18 cellular contexts compared by ENCODE assay signal in genomic region chr17:48059125-48059668, GRCh38. TPM values are rescaled to one million over a fixed set of nuclear protein-coding genes. Genes with fewer than 3 reads are reported as not detected.
DNase-seq lines count a peak whose midpoint lies in the region; ATAC-seq, FAIRE-seq and TF ChIP-seq lines count a peak whose summit lies in the region.
"Had no signal": no experiment of that assay in that cellular context is flagged by ENCODE, and none has a peak within 500 bp of the region (broad histone marks: within the 10 kb centered on the region; RNA-seq: fewer than 3 reads in every experiment).

No MANE protein-coding gene starts in this region.

- H3K4me2 ChIP-seq in GM23338 (no peak overlapping the region), GM12878 (ENCODE audit: control insufficient read depth, insufficient read depth) (no peak overlapping the region)
- H3K4me2 ChIP-seq: BLaER1 had no signal

- TF ChIP-seq POLR2A in GM12878 (IDR thresholded peaks at IDR 0.05; ENCODE audit: low read depth, low read length), result peak; percentile 33; the same call in 1 of the 2 replicates

- TF ChIP-seq RAD21 in GM12878 (IDR thresholded peaks at IDR 0.05; ENCODE audit: insufficient read depth, low read depth, low read length), result no peak

- no TSS peak for BruUV-seq in Caco-2 (replicated peaks; lab: Mats Ljungman, UMichigan)
- TSS peak; percentile 38 for BruUV-seq in GM12878 (replicated peaks; lab: Mats Ljungman, UMichigan)

- TF ChIP-seq EP300 in GM12878 (IDR thresholded peaks at IDR 0.05; ENCODE audit: borderline replicate concordance in 1 of 2, control insufficient read depth in 1 of 2, low read depth in 2 of 2, low read length in 2 of 2), result no peak

- FAIRE-seq in GM12878 (lab: Jason Lieb, UNC), result no peak

- no peak for TF ChIP-seq CTCF in Caco-2 (IDR thresholded peaks at IDR 0.05; ENCODE audit: insufficient read depth in 1 of 2, low read depth in 1 of 2, low read length in 1 of 2, severe bottlenecking in 1 of 2, unreplicated experiment in 1 of 2)
- no peak for TF ChIP-seq CTCF in GM23338 (conservative IDR thresholded peaks at IDR 0.05; ENCODE audit: low read depth in 2 of 2)
- TF ChIP-seq CTCF in GM12878 (IDR thresholded peaks at IDR 0.05 in 2 of 3, conservative IDR thresholded peaks at IDR 0.05 in 1 of 3; ENCODE audit: control insufficient read depth in 2 of 3, extremely low read depth in 1 of 3, insufficient read depth in 1 of 3, low read depth in 3 of 3, low read length in 3 of 3), result no peak
- TF ChIP-seq CTCF in osteocyte (IDR thresholded peaks at IDR 0.05), result no peak

- H2AFZ ChIP-seq in GM23338 (no peak overlapping the region), GM12878 (ENCODE audit: control insufficient read depth, low read depth, low read length) (no peak overlapping the region)

- ATAC-seq in GM23338 (no peak), GM12878 (no peak)
- ATAC-seq: left cardiac atrium had no signal

- CTCF ChIA-PET in Caco-2 (lab: Charles Lee) (interaction anchor here (1.2 to 2.3 kb wide), 4 partner anchors 9 to 88 kb away, joined by 3 to 17 read pairs (median 8); partner anchors contain the start of genes CDK5RAP3 and NFE2L1), GM12878 (lab: Yijun Ruan, JAX) (interaction anchor here (1.3 to 7.2 kb wide), 4 partner anchors 9 to 33 kb away, joined by 5 to 43 read pairs (median 21); no protein-coding TSS in a partner anchor)

- H3K4me1 Mint-ChIP-seq in Caco-2 (ENCODE audit: low read depth, unreplicated experiment) (peaks cover 38% of the 10 kb centered on the region), GM23338 (peaks cover 53% of the 10 kb centered on the region), osteocyte (ENCODE audit: unreplicated experiment) (peaks cover 31% of the 10 kb centered on the region)

- RAD21 ChIA-PET in GM12878 (lab: Charles Lee; ENCODE audit: unreplicated experiment), result interaction anchor here (5.7 kb wide), 1 partner anchor 33 kb away, joined by 32 read pairs; no protein-coding TSS in a partner anchor

- H3K36me3 Mint-ChIP-seq in Caco-2 (ENCODE audit: insufficient read depth, unreplicated experiment) (peaks cover 94% of the 10 kb centered on the region), GM23338 (ENCODE audit: low read depth) (peaks cover 88% of the 10 kb centered on the region), osteocyte (ENCODE audit: unreplicated experiment) (peaks cover 54% of the 10 kb centered on the region)

- H3K9ac ChIP-seq in GM12878 (ENCODE audit: control insufficient read depth, insufficient read depth, low read length), result no peak overlapping the region
- H3K9ac ChIP-seq: BLaER1 had no signal

- H3K4me3 Mint-ChIP-seq in Caco-2 (ENCODE audit: unreplicated experiment), result no peak overlapping the region
- peak overlapping the region; percentile 39; the same call in 1 of the 3 replicates for H3K4me3 Mint-ChIP-seq in GM23338
- H3K4me3 Mint-ChIP-seq in osteocyte (ENCODE audit: unreplicated experiment), result no peak overlapping the region

- H3K27me3 ChIP-seq in Caco-2 (replicated peaks; ENCODE audit: control insufficient read depth, insufficient read depth, low read length), result no peaks in the 10 kb centered on the region
- no peaks in the 10 kb centered on the region for H3K27me3 ChIP-seq in GM23338 (ENCODE audit: insufficient read depth)
- H3K27me3 ChIP-seq in GM12878 (replicated peaks in 1 of 2; ENCODE audit: control insufficient read depth in 2 of 2, insufficient read depth in 2 of 2, low read length in 1 of 2), result no peaks in the 10 kb centered on the region
- H3K27me3 ChIP-seq: BLaER1, right atrium auricular region had no signal

- H3K9me3 ChIP-seq in Caco-2 (no peaks in the 10 kb centered on the region), GM12878 (replicated peaks; ENCODE audit: control insufficient read depth, insufficient read depth, low read length) (no peaks in the 10 kb centered on the region)
- H3K9me3 ChIP-seq: BLaER1, right atrium auricular region had no signal

- POLR2A ChIA-PET in Caco-2 (lab: Charles Lee), result interaction anchor here (4.2 kb wide), 1 partner anchor 11 kb away, joined by 27 read pairs; the partner anchor contains the start of gene NFE2L1
- POLR2A ChIA-PET in GM12878 (lab: Charles Lee), result interaction anchor here (1.6 to 2.2 kb wide), 2 partner anchors 10 to 32 kb away, joined by 3 to 15 read pairs; partner anchors contain the start of gene NFE2L1

- H3K36me3 ChIP-seq in Caco-2 (ENCODE audit: control insufficient read depth, insufficient read depth, low read length) (peaks cover 25% of the 10 kb centered on the region), GM23338 (ENCODE audit: insufficient read depth) (peaks cover 62% of the 10 kb centered on the region), GM12878 (ENCODE audit: control insufficient read depth in 2 of 2, insufficient read depth in 2 of 2, low read length in 1 of 2) (peaks cover 37 to 48% of the 10 kb centered on the region in 2 experiments)

- intact Hi-C loops in Caco-2 (cut with micrococcal nuclease; ENCODE audit: unreplicated experiment) (no loop called here), GM12878 (cut with micrococcal nuclease; ENCODE audit: unreplicated experiment) (no loop called here)

- WGBS in GM12878 (ENCODE audit: insufficient coverage, insufficient replicate concordance, low lambda C conversion rate, missing lambda C conversion rate), result 97% methylated on average over 32 of the region's 32 CpGs

- DNase-seq in Caco-2 (no peak), GM23338 (ENCODE audit: low spot score) (no peak), GM12878 (ENCODE audit: low read depth, low spot score) (no peak), osteocyte (ENCODE audit: extremely low spot score, unreplicated experiment) (no peak), NCI-H345 (lab: John Stamatoyannopoulos, UW) (no peak), NAMALWA (ENCODE audit: low spot score) (no peak)
- no peak for DNase-seq in stimulated activated CD8-positive, alpha-beta memory T cell treated with anti-CD3 and anti-CD28 coated beads, Interleukin-4, amount 100 ng/mL, for 48 hours
- DNase-seq: DMS 273 treated with DMSO at 0.1 percent for 48 hours, erythroblast, GDM1, HCEC 1CT, Kasumi-1, left cardiac atrium, NCI-H748 treated with DMSO at 0.1 percent for 48 hours, T-helper 2 cell had no signal

- H3K27me3 Mint-ChIP-seq in Caco-2 (ENCODE audit: insufficient read depth, unreplicated experiment) (no peaks in the 10 kb centered on the region), GM23338 (ENCODE audit: insufficient read depth, low read depth, poor library complexity) (peaks cover 32% of the 10 kb centered on the region), osteocyte (ENCODE audit: unreplicated experiment) (no peaks in the 10 kb centered on the region)
- H3K27me3 Mint-ChIP-seq: brain had no signal

- H3K79me2 ChIP-seq in GM23338 (replicated peaks; ENCODE audit: insufficient read depth), result peaks cover 51% of the 10 kb centered on the region
- H3K79me2 ChIP-seq in GM12878 (ENCODE audit: control insufficient read depth, insufficient read depth, low read length), result peaks cover 39% of the 10 kb centered on the region

- H3K9me2 ChIP-seq in GM23338 (ENCODE audit: insufficient read depth), result no peaks in the 10 kb centered on the region

- no peak overlapping the region for H3K4me3 ChIP-seq in Caco-2 (ENCODE audit: low read depth, low read length)
- no peak overlapping the region for H3K4me3 ChIP-seq in GM23338
- H3K4me3 ChIP-seq in GM12878, result no peak overlapping the region
- H3K4me3 ChIP-seq: BLaER1, right atrium auricular region had no signal

- in situ Hi-C loops in GM12878 (cut with MboI), result no loop called here

- H3K4me1 ChIP-seq in Caco-2 (peaks cover 14% of the 10 kb centered on the region), GM23338 (ENCODE audit: insufficient read depth) (peaks cover 19% of the 10 kb centered on the region), GM12878 (ENCODE audit: control insufficient read depth, insufficient read depth, low read length) (peaks cover 17% of the 10 kb centered on the region)

- peak overlapping the region; percentile 65 for H3K27ac Mint-ChIP-seq in Caco-2 (ENCODE audit: unreplicated experiment)
- peak overlapping the region; percentile 100 for H3K27ac Mint-ChIP-seq in GM23338
- H3K27ac Mint-ChIP-seq in osteocyte (ENCODE audit: unreplicated experiment), result peak overlapping the region; percentile 80

- SMC1A ChIA-PET in GM12878 (lab: Charles Lee; ENCODE audit: uncharacterized antibody, unreplicated experiment), result interaction anchor here (1.0 to 3.9 kb wide), 5 partner anchors 10 to 28 kb away, joined by 3 to 15 read pairs (median 5); no protein-coding TSS in a partner anchor

- peaks cover 30% of the 10 kb centered on the region for H4K20me1 ChIP-seq in GM23338 (replicated peaks; ENCODE audit: insufficient read depth)
- H4K20me1 ChIP-seq in GM12878 (ENCODE audit: control insufficient read depth, insufficient read depth), result no peaks in the 10 kb centered on the region

- peaks cover 47% of the 10 kb centered on the region for H3F3A ChIP-seq in GM23338 (replicated peaks; ENCODE audit: low read depth)

- H3K27ac ChIP-seq in GM23338 (ENCODE audit: low read depth) (peak overlapping the region; percentile 76), GM12878 (ENCODE audit: control insufficient read depth, insufficient read depth) (no peak overlapping the region)
- H3K27ac ChIP-seq: BLaER1 had no signal

- H3K9me3 Mint-ChIP-seq in Caco-2 (ENCODE audit: unreplicated experiment), result no peaks in the 10 kb centered on the region
- H3K9me3 Mint-ChIP-seq in GM23338, result no peaks in the 10 kb centered on the region
- no peaks in the 10 kb centered on the region for H3K9me3 Mint-ChIP-seq in osteocyte (ENCODE audit: unreplicated experiment)
- H3K9me3 Mint-ChIP-seq: brain had no signal

RNA-seq across cellular contexts. Expression of gene NFE2L1, which starts 11.0 kb away (rescaled TPM):
- total RNA-seq in Caco-2 (2022), result 322 and 356 TPM in 2 replicates
- total RNA-seq in GM23338 (2014; rRNA removed; shearing (Covaris generic)), result 138 and 157 TPM in 2 replicates
- polyA plus RNA-seq in GM23338 (2016; fragmentation: Nextera tagmentation; extraction: Ambion mirVana), result 39.9 and 49.9 TPM in 2 replicates
- total RNA-seq in GM12878 (2013; cell fraction: nucleolus; rRNA removed), result 68.6 and 83.4 TPM in 2 replicates
- total RNA-seq in GM12878 (2014; rRNA removed), result 16.5 and 16.8 TPM in 2 replicates
- 36.2 and 39.9 TPM in 2 replicates for total RNA-seq in GM12878 (2014; rRNA removed; fragmentation: Illumina TruSeq; extraction: Trizol)
- total RNA-seq in GM12878 (2021), result 62.3 and 72.8 TPM in 2 replicates
- polyA plus RNA-seq in GM12878 (2011; ENCODE audit: low read depth), result 52.9 TPM
- 84.5 and 104 TPM in 2 replicates for polyA plus RNA-seq in GM12878 (2011; rRNA removed)
- 78.3 and 81.2 TPM in 2 replicates for polyA plus RNA-seq in GM12878 (2011; cell fraction: cytosol; rRNA removed)
- 72.4 and 101 TPM in 2 replicates for polyA plus RNA-seq in GM12878 (2011; cell fraction: nucleus; rRNA removed)
- polyA plus RNA-seq in GM12878 (2012), result 70.1 and 111 TPM in 2 replicates
- polyA plus RNA-seq in GM12878 (2014; fragmentation: Illumina TruSeq; extraction: Trizol), result 60.5 and 63.8 TPM in 2 replicates
- polyA plus RNA-seq in GM12878 (2014; fragmentation: Nextera tagmentation; extraction: Ambion mirVana), result 1 to 10 TPM; 3.8 to 4.1 TPM
- polyA plus RNA-seq in GM12878 (2014; rRNA removed), result 44.7 and 48.6 TPM in 2 replicates
- 10 to 100 TPM; 11.1 to 11.5 TPM for polyA plus RNA-seq in GM12878 (2016; fragmentation: Nextera tagmentation; extraction: Ambion mirVana)
- 71.0 and 98.3 TPM in 2 replicates for polyA minus RNA-seq in GM12878 (2011; rRNA and poly(A)+ RNA removed)
- 30.1 and 32.1 TPM in 2 replicates for polyA minus RNA-seq in GM12878 (2011; cell fraction: cytosol; rRNA and poly(A)+ RNA removed)
- polyA minus RNA-seq in GM12878 (2011; cell fraction: nucleus; rRNA and poly(A)+ RNA removed), result 22.1 and 37.8 TPM in 2 replicates
- 250 and 278 TPM in 2 replicates for total RNA-seq in osteocyte

RNA-seq across cellular contexts. Expression of gene COPZ2, which starts 21.6 kb away (rescaled TPM):
- total RNA-seq in Caco-2 (2022) (2.0 and 6.7 TPM in 2 replicates), GM12878 (2014; rRNA removed) (0.93 and 1.6 TPM in 2 replicates), GM12878 (2014; rRNA removed; fragmentation: Illumina TruSeq; extraction: Trizol) (2.3 and 2.7 TPM in 2 replicates), GM12878 (2021) (3.6 and 4.3 TPM in 2 replicates), osteocyte (49.4 and 53.4 TPM in 2 replicates)
- total RNA-seq in GM23338 (2014; rRNA removed; shearing (Covaris generic)), result not detected in 2 replicates
- polyA plus RNA-seq in GM23338 (2016; fragmentation: Nextera tagmentation; extraction: Ambion mirVana) (not detected in 2 replicates), GM12878 (2011; rRNA removed) (0.20 and 0.27 TPM in 2 replicates), GM12878 (2014; fragmentation: Illumina TruSeq; extraction: Trizol) (1.8 and 3.3 TPM in 2 replicates), GM12878 (2014; fragmentation: Nextera tagmentation; extraction: Ambion mirVana) (1 to 10 TPM; 2.5 to 2.9 TPM), GM12878 (2014; rRNA removed) (2.7 and 3.1 TPM in 2 replicates), GM12878 (2016; fragmentation: Nextera tagmentation; extraction: Ambion mirVana) (1 to 10 TPM; 2.0 to 3.2 TPM)
- 0.86 TPM in 1 of 2 replicates, not detected in the other for total RNA-seq in GM12878 (2013; cell fraction: nucleolus; rRNA removed)
- polyA plus RNA-seq in GM12878 (2011; ENCODE audit: low read depth), result 2.1 TPM
- polyA plus RNA-seq in GM12878 (2011; cell fraction: cytosol; rRNA removed), result 0.12 and 0.40 TPM in 2 replicates
- polyA plus RNA-seq in GM12878 (2011; cell fraction: nucleus; rRNA removed), result 0.22 and 0.48 TPM in 2 replicates
- 3.1 and 4.2 TPM in 2 replicates for polyA plus RNA-seq in GM12878 (2012)
- not detected in 2 replicates for polyA minus RNA-seq in GM12878 (2011; rRNA and poly(A)+ RNA removed)
- polyA minus RNA-seq in GM12878 (2011; cell fraction: cytosol; rRNA and poly(A)+ RNA removed), result not detected in 2 replicates
- polyA minus RNA-seq in GM12878 (2011; cell fraction: nucleus; rRNA and poly(A)+ RNA removed), result not detected in 2 replicates

RNA-seq across cellular contexts. Expression of gene CBX1, which starts 42.1 kb away (rescaled TPM):
- total RNA-seq in Caco-2 (2022), result 213 and 214 TPM in 2 replicates
- total RNA-seq in GM23338 (2014; rRNA removed; shearing (Covaris generic)), result 113 and 127 TPM in 2 replicates
- 223 and 243 TPM in 2 replicates for polyA plus RNA-seq in GM23338 (2016; fragmentation: Nextera tagmentation; extraction: Ambion mirVana)
- total RNA-seq in GM12878 (2013; cell fraction: nucleolus; rRNA removed), result 12.3 and 13.8 TPM in 2 replicates
- 46.1 and 48.2 TPM in 2 replicates for total RNA-seq in GM12878 (2014; rRNA removed)
- 76.7 and 76.9 TPM in 2 replicates for total RNA-seq in GM12878 (2014; rRNA removed; fragmentation: Illumina TruSeq; extraction: Trizol)
- 55.6 and 57.2 TPM in 2 replicates for total RNA-seq in GM12878 (2021)
- polyA plus RNA-seq in GM12878 (2011; ENCODE audit: low read depth), result 43.2 TPM
- polyA plus RNA-seq in GM12878 (2011; rRNA removed), result 39.3 and 52.5 TPM in 2 replicates
- polyA plus RNA-seq in GM12878 (2011; cell fraction: cytosol; rRNA removed), result 22.2 and 24.0 TPM in 2 replicates
- 11.3 and 14.8 TPM in 2 replicates for polyA plus RNA-seq in GM12878 (2011; cell fraction: nucleus; rRNA removed)
- 52.7 and 64.5 TPM in 2 replicates for polyA plus RNA-seq in GM12878 (2012)
- polyA plus RNA-seq in GM12878 (2014; fragmentation: Illumina TruSeq; extraction: Trizol), result 99.2 and 133 TPM in 2 replicates
- 10 to 100 TPM; 11.8 to 20.3 TPM for polyA plus RNA-seq in GM12878 (2014; fragmentation: Nextera tagmentation; extraction: Ambion mirVana)
- 43.4 and 45.4 TPM in 2 replicates for polyA plus RNA-seq in GM12878 (2014; rRNA removed)
- 10 to 100 TPM; 36.6 to 41.6 TPM for polyA plus RNA-seq in GM12878 (2016; fragmentation: Nextera tagmentation; extraction: Ambion mirVana)
- polyA minus RNA-seq in GM12878 (2011; rRNA and poly(A)+ RNA removed), result 13.1 TPM in 2 replicates
- polyA minus RNA-seq in GM12878 (2011; cell fraction: cytosol; rRNA and poly(A)+ RNA removed), result 10.4 and 11.5 TPM in 2 replicates
- 3.0 and 5.5 TPM in 2 replicates for polyA minus RNA-seq in GM12878 (2011; cell fraction: nucleus; rRNA and poly(A)+ RNA removed)
- 74.4 and 76.5 TPM in 2 replicates for total RNA-seq in osteocyte

RNA-seq across cellular contexts. Expression of gene SNX11, which starts 48.4 kb away (rescaled TPM):
- total RNA-seq in Caco-2 (2022) (36.7 and 40.7 TPM in 2 replicates), GM12878 (2014; rRNA removed) (63.7 and 69.0 TPM in 2 replicates), GM12878 (2014; rRNA removed; fragmentation: Illumina TruSeq; extraction: Trizol) (62.3 and 63.1 TPM in 2 replicates), GM12878 (2021) (60.8 and 63.4 TPM in 2 replicates), osteocyte (16.2 and 18.3 TPM in 2 replicates)
- 13.7 and 16.3 TPM in 2 replicates for total RNA-seq in GM23338 (2014; rRNA removed; shearing (Covaris generic))
- polyA plus RNA-seq in GM23338 (2016; fragmentation: Nextera tagmentation; extraction: Ambion mirVana) (7.9 and 8.0 TPM in 2 replicates), GM12878 (2011; rRNA removed) (116 and 127 TPM in 2 replicates), GM12878 (2014; fragmentation: Illumina TruSeq; extraction: Trizol) (66.0 and 77.8 TPM in 2 replicates), GM12878 (2014; fragmentation: Nextera tagmentation; extraction: Ambion mirVana) (10 to 100 TPM; 61.3 to 75.6 TPM), GM12878 (2014; rRNA removed) (60.9 and 64.2 TPM in 2 replicates), GM12878 (2016; fragmentation: Nextera tagmentation; extraction: Ambion mirVana) (10 to 100 TPM; 34.2 to 39.9 TPM)
- 99.3 and 112 TPM in 2 replicates for total RNA-seq in GM12878 (2013; cell fraction: nucleolus; rRNA removed)
- 61.3 TPM for polyA plus RNA-seq in GM12878 (2011; ENCODE audit: low read depth)
- 107 and 138 TPM in 2 replicates for polyA plus RNA-seq in GM12878 (2011; cell fraction: cytosol; rRNA removed)
- polyA plus RNA-seq in GM12878 (2011; cell fraction: nucleus; rRNA removed), result 75.2 and 94.2 TPM in 2 replicates
- polyA plus RNA-seq in GM12878 (2012), result 52.4 and 59.0 TPM in 2 replicates
- 92.8 and 107 TPM in 2 replicates for polyA minus RNA-seq in GM12878 (2011; rRNA and poly(A)+ RNA removed)
- 31.8 and 40.1 TPM in 2 replicates for polyA minus RNA-seq in GM12878 (2011; cell fraction: cytosol; rRNA and poly(A)+ RNA removed)
- polyA minus RNA-seq in GM12878 (2011; cell fraction: nucleus; rRNA and poly(A)+ RNA removed), result 31.7 and 39.3 TPM in 2 replicates
